In genomic region chr6:57221191-57221935, GRCh38 we compare ENCODE assay signal across 1 cellular context.
TF ChIP-seq lines count a peak whose summit lies in the region.

No MANE protein-coding gene starts in this region.

TF ChIP-seq in HepG2, 621 proteins besides CTCF, POLR2A, EP300 and RAD21 (continued from another document and continues in another):
- TF ChIP-seq ZBED4 (CRISPR knock-in tag; IDR thresholded peaks at IDR 0.05; ENCODE audit: borderline replicate concordance) (no peak), ZFP37 (CRISPR knock-in tag; IDR thresholded peaks at IDR 0.05; ENCODE audit: borderline replicate concordance) (no peak), ZBTB2 (CRISPR knock-in tag; IDR thresholded peaks at IDR 0.05; ENCODE audit: low read depth) (0 out of 2 replicates have a peak, but pooled peaks have one; percentile 46), ZNF484 (CRISPR knock-in tag; IDR thresholded peaks at IDR 0.05; ENCODE audit: borderline replicate concordance, low read depth) (0 out of 2 replicates have a peak, but pooled peaks have one; percentile 23), CBFB (CRISPR knock-in tag; IDR thresholded peaks at IDR 0.05) (no peak), ZNF550 (CRISPR knock-in tag; IDR thresholded peaks at IDR 0.05; ENCODE audit: borderline replicate concordance) (no peak), ZNF629 (CRISPR knock-in tag; conservative IDR thresholded peaks at IDR 0.05) (no peak), GABPB1 (CRISPR knock-in tag; IDR thresholded peaks at IDR 0.05) (peak; percentile 53), ZBTB7B (CRISPR knock-in tag; IDR thresholded peaks at IDR 0.05) (peak; percentile 94), ZNF33B (CRISPR knock-in tag; IDR thresholded peaks at IDR 0.05) (no peak), ZNF276 (CRISPR knock-in tag; IDR thresholded peaks at IDR 0.05; ENCODE audit: low read depth) (no peak), HOMEZ (CRISPR knock-in tag; IDR thresholded peaks at IDR 0.05; ENCODE audit: low read depth) (peak; percentile 65; the same call in 1 of the 2 replicates), ZNF605 (CRISPR knock-in tag; IDR thresholded peaks at IDR 0.05) (peak; percentile 42; the same call in 1 of the 2 replicates), TSC22D2 (CRISPR knock-in tag; IDR thresholded peaks at IDR 0.05; ENCODE audit: borderline replicate concordance) (no peak), RCOR2 (CRISPR knock-in tag; IDR thresholded peaks at IDR 0.05) (no peak), MTERF4 (CRISPR knock-in tag; IDR thresholded peaks at IDR 0.05) (no peak), ZBTB1 (CRISPR knock-in tag; IDR thresholded peaks at IDR 0.05; ENCODE audit: borderline replicate concordance) (no peak), FOXP4 (CRISPR knock-in tag; IDR thresholded peaks at IDR 0.05) (peak; percentile 27; the same call in 1 of the 2 replicates), ZNF362 (CRISPR knock-in tag; IDR thresholded peaks at IDR 0.05; ENCODE audit: borderline replicate concordance) (no peak), TBP (CRISPR knock-in tag; IDR thresholded peaks at IDR 0.05) (no peak), ZNF350 (CRISPR knock-in tag; IDR thresholded peaks at IDR 0.05; ENCODE audit: borderline replicate concordance, low read depth) (0 out of 2 replicates have a peak, but pooled peaks have one; percentile 51), KAT7 (CRISPR knock-in tag; IDR thresholded peaks at IDR 0.05; ENCODE audit: borderline replicate concordance) (peak; percentile 64; the same call in 1 of the 2 replicates), MAFK (conservative IDR thresholded peaks at IDR 0.05 in 1 of 2, IDR thresholded peaks at IDR 0.05 in 1 of 2; ENCODE audit: low read length in 2 of 2) (no peak), HINFP (CRISPR knock-in tag; IDR thresholded peaks at IDR 0.05; ENCODE audit: low read depth) (no peak), SALL2 (CRISPR knock-in tag; IDR thresholded peaks at IDR 0.05) (peak; percentile 36; the same call in 1 of the 2 replicates), ZBTB46 (CRISPR knock-in tag; IDR thresholded peaks at IDR 0.05; ENCODE audit: borderline replicate concordance) (no peak), ZNF670 (CRISPR knock-in tag; IDR thresholded peaks at IDR 0.05; ENCODE audit: borderline replicate concordance) (peak; percentile 20; the same call in 1 of the 2 replicates), ZNF160 (CRISPR knock-in tag; IDR thresholded peaks at IDR 0.05) (no peak), THAP11 (CRISPR knock-in tag; IDR thresholded peaks at IDR 0.05) (no peak), ZNF646 (CRISPR knock-in tag; IDR thresholded peaks at IDR 0.05) (no peak), MTF2 (CRISPR knock-in tag; IDR thresholded peaks at IDR 0.05; ENCODE audit: borderline replicate concordance) (no peak), ZNF329 (CRISPR knock-in tag; IDR thresholded peaks at IDR 0.05; ENCODE audit: low read depth) (no peak), ZNF713 (CRISPR knock-in tag; IDR thresholded peaks at IDR 0.05) (no peak)
